ENCODE assay signal across 29 cellular contexts in genomic region chr3:192055946-192056345, GRCh38.
"Had no signal": no experiment of that assay in that cellular context is flagged by ENCODE, and none has a peak within 500 bp of the region (broad histone marks: within the 10 kb centered on the region; RNA-seq: fewer than 3 reads in every experiment).

No MANE protein-coding gene starts in this region.

- H3K27me3 ChIP-seq: brain microvascular endothelial cell had no signal

- DNase-seq: activated B cell treated with CpG ODN at 0.5 μM for 24 hours; activated CD4-positive, alpha-beta T cell treated with anti-CD3 and anti-CD28 coated beads for 48 hours; activated CD4-positive, alpha-beta T cell treated with anti-CD3 and anti-CD28 coated beads, Interleukin-2, amount 50 U/mL, for 1 hour; activated CD4-positive, alpha-beta T cell treated with anti-CD3 and anti-CD28 coated beads, Interleukin-2, amount 50 U/mL, for 48 hours; activated CD8-positive, alpha-beta memory T cell treated with anti-CD3 and anti-CD28 coated beads for 24 hours; activated CD8-positive, alpha-beta T cell treated with anti-CD3 and anti-CD28 coated beads for 36 hours; activated effector memory CD4-positive, alpha-beta T cell treated with Interleukin-2 at 50 U/mL for 16 hours; activated gamma-delta T cell treated with Interleukin-2 at 50 U/mL for 16 hours; activated naive CD4-positive, alpha-beta T cell treated with anti-CD3 and anti-CD28 coated beads, Interleukin-2, amount 50 U/mL, for 16 hours; activated naive CD4-positive, alpha-beta T cell treated with Interleukin-2 at 50 U/mL for 16 hours; activated T-cell treated with anti-CD3 and anti-CD28 coated beads, Interleukin-2, amount 50 U/mL, for 4 hours; amniotic stem cell; anterior cingulate cortex; brain microvascular endothelial cell; effector CD8-positive, alpha-beta T cell; foreskin fibroblast; head of caudate nucleus; T-helper 1 cell; T-helper 17 cell; T1000; WERI-Rb-1 had no signal

- FAIRE-seq: astrocyte, bronchial epithelial cell, endometrium, frontal cortex had no signal

- H3K27ac ChIP-seq: brain microvascular endothelial cell, coronary artery, WERI-Rb-1 had no signal

- ATAC-seq: activated CD4-positive, CD25-positive, alpha-beta regulatory T cell treated with anti-CD3 and anti-CD28 coated beads, Interleukin-2, amount 50 U/mL, for 24 hours; activated CD8-positive, alpha-beta T cell treated with anti-CD3 and anti-CD28 coated beads for 36 hours; activated T-cell treated with anti-CD3 and anti-CD28 coated beads, Interleukin-2, amount 50 U/mL, for 4 hours; activated T-helper 17 cell treated with anti-CD3 and anti-CD28 coated beads, Interleukin-2, amount 50 U/mL, for 72 hours; esophagus mucosa; T-helper 17 cell had no signal

- H3K36me3 ChIP-seq: brain microvascular endothelial cell, WERI-Rb-1 had no signal

- H3K4me3 ChIP-seq: coronary artery had no signal
